In the genomic region with DNA sequence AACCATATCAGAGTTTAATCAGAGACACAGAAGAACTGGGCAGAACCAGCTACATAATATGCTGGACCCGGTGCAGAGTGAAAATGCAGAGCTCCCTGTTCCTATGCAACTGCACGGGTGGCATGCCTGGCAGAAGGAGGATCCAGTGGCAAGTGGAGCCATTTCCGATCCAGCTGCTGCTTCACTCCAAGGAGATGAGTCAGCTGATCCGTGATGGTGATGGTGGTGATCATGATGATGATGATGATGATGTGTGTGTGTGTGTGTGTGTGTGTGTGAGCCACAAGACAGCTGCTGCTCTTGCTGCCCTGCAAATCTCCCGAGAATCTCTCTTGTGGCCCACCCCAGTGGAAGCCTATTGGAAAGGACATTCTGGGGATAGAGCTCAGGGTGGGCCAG, we compare ENCODE assay signal across 27 cellular contexts.
A peak's percentile ranks its signal among the peaks of the same experiment; 100 is the strongest.
DNase-seq lines count a peak whose midpoint lies in the region; ATAC-seq, FAIRE-seq and TF ChIP-seq lines count a peak whose summit lies in the region.
"Had no signal": no experiment of that assay in that cellular context is flagged by ENCODE, and none has a peak within 500 bp of the region (broad histone marks: within the 10 kb centered on the region; RNA-seq: fewer than 3 reads in every experiment).

No MANE protein-coding gene starts in this region.

- H3K4me1 ChIP-seq in HepG2 (ENCODE audit: insufficient read depth, low read length): no peaks in the 10 kb centered on the region
- no peaks in the 10 kb centered on the region for H3K4me1 ChIP-seq in right lobe of liver
- no peaks in the 10 kb centered on the region for H3K4me1 ChIP-seq in H9 (ENCODE audit: insufficient read depth, low read length)

- H3K4me3 ChIP-seq in HepG2 (replicated peaks in 1 of 3; ENCODE audit: insufficient read depth in 1 of 3, low read depth in 2 of 3, low read length in 3 of 3): no peak overlapping the region
- H3K4me3 ChIP-seq in right lobe of liver: no peak overlapping the region
- H3K4me3 ChIP-seq: cardiac muscle cell, dorsolateral prefrontal cortex, heart left ventricle, lung had no signal

- WGBS in HepG2 (ENCODE audit: low lambda C conversion rate): 1% methylated on average over 5 of the region's 5 CpGs
- 95% methylated on average over 2 of the region's 5 CpGs for WGBS in right lobe of liver (ENCODE audit: insufficient coverage, low coverage, low lambda C conversion rate, missing lambda C conversion rate)
- no CpG with 5 or more reads among the region's 5 CpGs for WGBS in H9 (ENCODE audit: extremely low coverage, insufficient read length, low lambda C conversion rate)

- no peak overlapping the region for H3K4me2 ChIP-seq in HepG2 (ENCODE audit: low read depth, low read length)
- H3K4me2 ChIP-seq in H9 (ENCODE audit: insufficient read depth, insufficient read length, low read length): no peak overlapping the region

- peaks cover 2 to 22% of the 10 kb centered on the region in 2 experiments; a peak in 3 of 5 replicates for H3K27me3 ChIP-seq in HepG2 (ENCODE audit: control insufficient read depth in 1 of 2, insufficient read depth in 2 of 2, low read length in 2 of 2)
- no peaks in the 10 kb centered on the region for H3K27me3 ChIP-seq in right lobe of liver
- no peaks in the 10 kb centered on the region for H3K27me3 ChIP-seq in H9 (ENCODE audit: insufficient read depth, low read length)
- H3K27me3 ChIP-seq: cardiac muscle cell, dorsolateral prefrontal cortex, heart left ventricle had no signal

- H4K8ac ChIP-seq in H9 (replicated peaks; ENCODE audit: insufficient read length, low read depth, low read length): no peak overlapping the region

- no peak overlapping the region for H2BK120ac ChIP-seq in H9 (ENCODE audit: low read depth, low read length, poor library complexity, severe bottlenecking)

- H3T11ph ChIP-seq in H9 (ENCODE audit: low read length): no peak overlapping the region

- H2BK12ac ChIP-seq in H9 (ENCODE audit: insufficient read length, low read depth, low read length): no peak overlapping the region

- no peak overlapping the region for H2BK15ac ChIP-seq in H9 (ENCODE audit: low read depth, low read length)

- no TSS peak for BruUV-seq in HepG2 (replicated peaks; lab: Mats Ljungman, UMichigan)

- TF ChIP-seq POLR2A in HepG2 (IDR thresholded peaks at IDR 0.05; ENCODE audit: insufficient read depth in 1 of 2, low read depth in 2 of 2, low read length in 2 of 2): no peak
- TF ChIP-seq POLR2A in right lobe of liver (IDR thresholded peaks at IDR 0.05): no peak

- H3K9me3 Mint-ChIP-seq in H9: no peaks in the 10 kb centered on the region
- H3K9me3 Mint-ChIP-seq: activated naive CD4-positive, alpha-beta T cell treated with anti-CD3 and anti-CD28 coated beads, Interleukin-2, amount 50 U/mL, for 24 hours; natural killer cell had no signal

- no peak overlapping the region for H3K4me3 Mint-ChIP-seq in H9
- H3K4me3 Mint-ChIP-seq: activated CD4-positive, alpha-beta memory T cell treated with anti-CD3 and anti-CD28 coated beads for 36 hours; activated naive CD4-positive, alpha-beta T cell treated with anti-CD3 and anti-CD28 coated beads, Interleukin-2, amount 50 U/mL, for 24 hours; activated T-cell treated with anti-CD3 and anti-CD28 coated beads, Interleukin-2, amount 50 U/mL, for 24 hours; CD4-positive, alpha-beta memory T cell; natural killer cell; T-helper 1 cell treated with Interleukin-12 subunit alpha and Interleukin-12 subunit beta and Interleukin-4 antibody, amounts not matched to agents 30 μg/mL and 1 μg/mL, for 36 hours had no signal

- no peaks in the 10 kb centered on the region for H3K79me2 ChIP-seq in HepG2 (ENCODE audit: insufficient read depth, low read length)
- H3K79me2 ChIP-seq in H9 (ENCODE audit: insufficient read depth, low read length): no peaks in the 10 kb centered on the region

- DNase-seq in HepG2 (ENCODE audit: low spot score): no peak
- no peak for DNase-seq in right lobe of liver
- DNase-seq in RPMI7951 (ENCODE audit: low read depth): peak; percentile 93
- peak; percentile 88 for DNase-seq in glomerular visceral epithelial cell (ENCODE audit: extremely low spot score)
- DNase-seq in H9: no peak
- DNase-seq in DMS114 treated with DMSO at 0.1 percent for 48 hours (lab: John Stamatoyannopoulos, UW; ENCODE audit: unreplicated experiment): no peak
- no peak for DNase-seq in posterior vena cava (ENCODE audit: low spot score)
- DNase-seq in sciatic nerve (ENCODE audit: low spot score): no peak
- DNase-seq: activated CD4-positive, alpha-beta memory T cell treated with anti-CD3 and anti-CD28 coated beads for 36 hours; activated T-cell treated with anti-CD3 and anti-CD28 coated beads, Interleukin-2, amount 50 U/mL, for 24 hours; CD4-positive, alpha-beta memory T cell; DMS79 treated with DMSO at 0.1 percent for 48 hours; dorsolateral prefrontal cortex; heart left ventricle; KG1; natural killer cell; NCI-H1092 treated with DMSO at 0.1 percent for 48 hours; NCI-H524 treated with DMSO at 0.1 percent for 48 hours; posterior cingulate gyrus; SHP77 treated with DMSO at 0.1 percent for 48 hours had no signal

- H2BK5ac ChIP-seq in H9 (ENCODE audit: insufficient read length, low read length): no peak overlapping the region

- no peak overlapping the region for H2AFZ ChIP-seq in HepG2 (ENCODE audit: low read length)
- H2AFZ ChIP-seq in H9 (ENCODE audit: low read length): no peak overlapping the region

- CTCF ChIA-PET in HepG2 (lab: Yijun Ruan, JAX; ENCODE audit: low intra/inter-chr PET ratio, low total read pairs): no interaction called here

- no peak overlapping the region for H3K9ac ChIP-seq in HepG2 (ENCODE audit: insufficient read depth, low read depth, low read length)
- H3K9ac ChIP-seq in H9 (ENCODE audit: extremely low read depth, insufficient read length, low read length): no peak overlapping the region

- no peak overlapping the region for H2AK5ac ChIP-seq in H9 (ENCODE audit: insufficient read length, low read length)

- no peak overlapping the region for H3K27ac ChIP-seq in HepG2 (ENCODE audit: extremely low read length, insufficient read depth, low read length)
- no peak overlapping the region for H3K27ac ChIP-seq in right lobe of liver
- H3K27ac ChIP-seq in H9 (ENCODE audit: insufficient read length, low read depth, low read length): no peak overlapping the region
- H3K27ac ChIP-seq: cardiac muscle cell, dorsolateral prefrontal cortex, heart left ventricle, HL-60 had no signal

- H4K20me1 ChIP-seq in HepG2 (ENCODE audit: insufficient read depth, low read length) (no peaks in the 10 kb centered on the region), H9 (ENCODE audit: control insufficient read depth, insufficient read depth, insufficient read length) (no peaks in the 10 kb centered on the region)

- in situ Hi-C loops in HepG2 (cut with HindIII; ENCODE audit: extremely low pct_ligation_motif_present, low pct_unique_long_range_greater_than_20kb): no loop called here

- FAIRE-seq in HepG2 (lab: Jason Lieb, UNC): no peak
- FAIRE-seq: A204.1, H54 had no signal

- no peak overlapping the region for H4K5ac ChIP-seq in H9 (ENCODE audit: insufficient read length, low read depth, low read length)

- H3K27ac Mint-ChIP-seq in H9: no peak overlapping the region
- H3K27ac Mint-ChIP-seq: activated CD4-positive, alpha-beta memory T cell treated with anti-CD3 and anti-CD28 coated beads for 36 hours; activated naive CD4-positive, alpha-beta T cell treated with anti-CD3 and anti-CD28 coated beads, Interleukin-2, amount 50 U/mL, for 24 hours; activated T-cell treated with anti-CD3 and anti-CD28 coated beads, Interleukin-2, amount 50 U/mL, for 24 hours; CD4-positive, alpha-beta memory T cell; natural killer cell; T-helper 1 cell treated with Interleukin-12 subunit alpha and Interleukin-12 subunit beta and Interleukin-4 antibody, amounts not matched to agents 30 μg/mL and 1 μg/mL, for 36 hours had no signal

- H3K4ac ChIP-seq in H9 (ENCODE audit: low read depth, low read length): no peak overlapping the region

- H3K27me3 Mint-ChIP-seq in H9 (ENCODE audit: low read depth): peaks cover 5% of the 10 kb centered on the region
- H3K27me3 Mint-ChIP-seq: activated naive CD4-positive, alpha-beta T cell treated with anti-CD3 and anti-CD28 coated beads, Interleukin-2, amount 50 U/mL, for 24 hours; activated T-cell treated with anti-CD3 and anti-CD28 coated beads, Interleukin-2, amount 50 U/mL, for 24 hours had no signal

- intact Hi-C loops in HepG2 (cut with micrococcal nuclease; ENCODE audit: unreplicated experiment) (no loop called here), right lobe of liver (cut with DNase I) (no loop called here), posterior vena cava (cut with DNase I) (no loop called here), sciatic nerve (cut with DNase I) (no loop called here)

- no peaks in the 10 kb centered on the region for H3K36me3 ChIP-seq in HepG2 (replicated peaks in 1 of 2; ENCODE audit: control insufficient read depth in 1 of 2, insufficient read depth in 2 of 2, low read length in 2 of 2)
- no peaks in the 10 kb centered on the region for H3K36me3 ChIP-seq in right lobe of liver
- H3K36me3 ChIP-seq: cardiac muscle cell, heart left ventricle had no signal

- H3K23me2 ChIP-seq in H9 (ENCODE audit: insufficient read length, low read depth, low read length, poor library complexity, severe bottlenecking): no peaks in the 10 kb centered on the region

- H3K18ac ChIP-seq in H9 (ENCODE audit: insufficient read length, low read depth, low read length): no peak overlapping the region

- no peak overlapping the region for H2BK20ac ChIP-seq in H9 (ENCODE audit: low read depth, low read length, poor library complexity, severe bottlenecking)

- no peak for TF ChIP-seq RAD21 in HepG2 (CRISPR knock-in tag; IDR thresholded peaks at IDR 0.05)

- H3K14ac ChIP-seq in H9 (ENCODE audit: insufficient read depth, low read length): no peak overlapping the region

- no peak overlapping the region for H3K56ac ChIP-seq in H9 (ENCODE audit: insufficient read length, low read depth, low read length)

- ATAC-seq in HepG2: no peak
- ATAC-seq in right lobe of liver: no peak
- ATAC-seq in sciatic nerve: no peak
- ATAC-seq: heart left ventricle, natural killer cell had no signal

- H3K4me1 Mint-ChIP-seq in H9: no peaks in the 10 kb centered on the region

- no peak for TF ChIP-seq CTCF in HepG2 (CRISPR knock-in tag; IDR thresholded peaks at IDR 0.05)
- no peak for TF ChIP-seq CTCF in right lobe of liver (IDR thresholded peaks at IDR 0.05)
- TF ChIP-seq CTCF in H9 (conservative IDR thresholded peaks at IDR 0.05): no peak

- no peak overlapping the region for H3K23ac ChIP-seq in H9 (ENCODE audit: insufficient read length, low read depth, low read length)

- no peaks in the 10 kb centered on the region for H3K36me3 Mint-ChIP-seq in H9 (ENCODE audit: insufficient read depth in 1 of 3, low read depth in 3 of 3)
- H3K36me3 Mint-ChIP-seq: CD4-positive, alpha-beta memory T cell; natural killer cell had no signal

- no peak for TF ChIP-seq EP300 in HepG2 (IDR thresholded peaks at IDR 0.05; ENCODE audit: low read depth in 2 of 2, low read length in 2 of 2)
- TF ChIP-seq EP300 in HepG2 (CRISPR knock-in tag; IDR thresholded peaks at IDR 0.05; ENCODE audit: borderline replicate concordance): no peak

- H3K9me3 ChIP-seq in HepG2 (ENCODE audit: low read length) (no peaks in the 10 kb centered on the region), right lobe of liver (no peaks in the 10 kb centered on the region), H9 (ENCODE audit: control insufficient read depth, low read depth, low read length) (no peaks in the 10 kb centered on the region)

- POLR2A ChIA-PET in HepG2 (lab: Yijun Ruan, JAX): no interaction called here

- no peak overlapping the region for H4K91ac ChIP-seq in H9 (ENCODE audit: insufficient read length, low read depth, low read length)

- H3K79me1 ChIP-seq in H9 (ENCODE audit: insufficient read depth, low read depth, low read length, poor library complexity, severe bottlenecking): no peaks in the 10 kb centered on the region

Comparison
In these comparisons a context has a peak if more than half of its experiments do, and no peak if none do; other contexts are left out.
1. DNase-seq: peak in RPMI7951 (single experiment) and glomerular visceral epithelial cell (single experiment); none in HepG2 (single experiment), right lobe of liver (0 of 3), H9 (single experiment), DMS114 treated with DMSO at 0.1 percent for 48 hours (single experiment), posterior vena cava (single experiment) and sciatic nerve (single experiment).